Comparison of ENCODE assay signal across 20 cellular contexts in the genomic region with DNA sequence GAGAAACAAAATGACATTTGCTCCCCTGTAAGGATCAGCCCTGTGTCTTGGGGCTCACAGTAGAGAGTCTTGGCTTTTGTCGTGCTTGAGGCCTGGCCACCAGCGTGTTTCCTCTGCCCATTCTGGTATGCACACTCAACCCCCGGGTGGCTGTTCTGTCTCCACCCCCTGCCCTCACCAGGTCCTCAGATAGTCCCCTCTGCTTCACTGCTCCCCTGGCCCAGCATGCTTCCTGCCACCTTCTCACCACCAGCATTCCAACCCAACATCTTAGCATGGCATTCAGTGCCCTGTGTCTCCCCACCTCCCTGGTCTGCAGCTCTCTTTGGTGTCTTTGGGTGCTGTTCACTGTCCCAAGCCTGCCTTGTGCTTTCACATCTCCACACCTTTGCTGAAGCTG. TPM values are rescaled to one million over a fixed set of nuclear protein-coding genes. Genes with fewer than 3 reads are reported as not detected.
DNase-seq lines count a peak whose midpoint lies in the region; ATAC-seq and TF ChIP-seq lines count a peak whose summit lies in the region.
"Had no signal": no experiment of that assay in that cellular context is flagged by ENCODE, and none has a peak within 500 bp of the region (broad histone marks: within the 10 kb centered on the region; RNA-seq: fewer than 3 reads in every experiment).

No MANE protein-coding gene starts in this region.

- H4K91ac ChIP-seq in H9 (ENCODE audit: insufficient read length, low read depth, low read length) = no peak overlapping the region

- WGBS in H9 (ENCODE audit: extremely low coverage, insufficient read length, low lambda C conversion rate) = no CpG with 5 or more reads among the region's 3 CpGs

- H3K9me3 Mint-ChIP-seq in H9 = no peaks in the 10 kb centered on the region
- no peaks in the 10 kb centered on the region for H3K9me3 Mint-ChIP-seq in central memory CD8-positive, alpha-beta T cell
- H3K9me3 Mint-ChIP-seq in neural crest cell = no peaks in the 10 kb centered on the region
- H3K9me3 Mint-ChIP-seq in GM23338 = no peaks in the 10 kb centered on the region
- H3K9me3 Mint-ChIP-seq: activated T-cell treated with anti-CD3 and anti-CD28 coated beads, Interleukin-2, amount 50 U/mL, for 4 hours had no signal

- peaks cover 47% of the 10 kb centered on the region for H3K4me1 ChIP-seq in BLaER1
- peaks cover 4% of the 10 kb centered on the region; the same call in 1 of the 2 replicates for H3K4me1 ChIP-seq in H9 (ENCODE audit: insufficient read depth, low read length)
- peaks cover 10% of the 10 kb centered on the region for H3K4me1 ChIP-seq in GM23338 (ENCODE audit: insufficient read depth)
- no peaks in the 10 kb centered on the region for H3K4me1 ChIP-seq in mucosa of descending colon (ENCODE audit: low read depth)

- no peaks in the 10 kb centered on the region for H3F3A ChIP-seq in GM23338 (replicated peaks; ENCODE audit: low read depth)

- no peak overlapping the region for H3K56ac ChIP-seq in H9 (ENCODE audit: insufficient read length, low read depth, low read length)

- H3K4me1 Mint-ChIP-seq in H9 (peaks cover 30 to 34% of the 10 kb centered on the region in 2 experiments), neural crest cell (peaks cover 18% of the 10 kb centered on the region), GM23338 (peaks cover 53% of the 10 kb centered on the region)
- peaks cover 49% of the 10 kb centered on the region for H3K4me1 Mint-ChIP-seq in central memory CD8-positive, alpha-beta T cell

- H3K9me2 ChIP-seq in GM23338 (ENCODE audit: insufficient read depth) = no peaks in the 10 kb centered on the region

- no peak overlapping the region for H2BK15ac ChIP-seq in H9 (ENCODE audit: low read depth, low read length)

- H3K79me1 ChIP-seq in H9 (ENCODE audit: insufficient read depth, low read depth, low read length, poor library complexity, severe bottlenecking) = no peaks in the 10 kb centered on the region

- H2BK5ac ChIP-seq in H9 (ENCODE audit: insufficient read length, low read length) = no peak overlapping the region

- no peaks in the 10 kb centered on the region for H3K27me3 Mint-ChIP-seq in H9 (ENCODE audit: low read depth)
- H3K27me3 Mint-ChIP-seq in central memory CD8-positive, alpha-beta T cell = no peaks in the 10 kb centered on the region
- H3K27me3 Mint-ChIP-seq in neural crest cell (ENCODE audit: low read depth) = no peaks in the 10 kb centered on the region
- H3K27me3 Mint-ChIP-seq in GM23338 (ENCODE audit: insufficient read depth, low read depth, poor library complexity) = peaks cover 11% of the 10 kb centered on the region

- no peak overlapping the region for H3K4ac ChIP-seq in H9 (ENCODE audit: low read depth, low read length)

- H3K27ac ChIP-seq in BLaER1 (no peak overlapping the region), H9 (ENCODE audit: insufficient read length, low read depth, low read length) (no peak overlapping the region), GM23338 (ENCODE audit: low read depth) (no peak overlapping the region)
- H3K27ac ChIP-seq: esophagus muscularis mucosa, GM23248 had no signal

- no peak overlapping the region for H3K23ac ChIP-seq in H9 (ENCODE audit: insufficient read length, low read depth, low read length)

- no peak overlapping the region for H3K4me3 Mint-ChIP-seq in H9
- peak overlapping the region; percentile 12 for H3K4me3 Mint-ChIP-seq in central memory CD8-positive, alpha-beta T cell
- no peak overlapping the region for H3K4me3 Mint-ChIP-seq in neural crest cell
- no peak overlapping the region; the same call in 2 of the 3 replicates for H3K4me3 Mint-ChIP-seq in GM23338
- H3K4me3 Mint-ChIP-seq: activated T-cell treated with anti-CD3 and anti-CD28 coated beads, Interleukin-2, amount 50 U/mL, for 4 hours had no signal

- H3K9me3 ChIP-seq in BLaER1 (no peaks in the 10 kb centered on the region), H9 (ENCODE audit: control insufficient read depth, low read depth, low read length) (no peaks in the 10 kb centered on the region), mucosa of descending colon (no peaks in the 10 kb centered on the region)
- H3K9me3 ChIP-seq: esophagus muscularis mucosa, gastroesophageal sphincter had no signal

- H3K27ac Mint-ChIP-seq in H9 = peak overlapping the region; percentile 10 to 45 (median 16); a peak in 4 of 7 replicates
- H3K27ac Mint-ChIP-seq in central memory CD8-positive, alpha-beta T cell (ENCODE audit: low read depth) = peak overlapping the region; percentile 91
- peak overlapping the region; percentile 16 for H3K27ac Mint-ChIP-seq in neural crest cell (ENCODE audit: unreplicated experiment)
- no peak overlapping the region; the same call in 1 of the 2 replicates for H3K27ac Mint-ChIP-seq in GM23338

- no peak overlapping the region for H4K5ac ChIP-seq in H9 (ENCODE audit: insufficient read length, low read depth, low read length)

- no peak overlapping the region for H4K8ac ChIP-seq in H9 (replicated peaks; ENCODE audit: insufficient read length, low read depth, low read length)

- no peaks in the 10 kb centered on the region for H3K79me2 ChIP-seq in H9 (ENCODE audit: insufficient read depth, low read length)
- H3K79me2 ChIP-seq in GM23338 (replicated peaks; ENCODE audit: insufficient read depth) = 0 out of 2 replicates have a peak, but pooled peaks cover 9% of the 10 kb centered on the region

- intact Hi-C loops in mucosa of descending colon (cut with DNase I, micrococcal nuclease) = no loop called here

- peak overlapping the region; percentile 16; the same call in 1 of the 2 replicates for H3K4me2 ChIP-seq in BLaER1
- no peak overlapping the region for H3K4me2 ChIP-seq in H9 (ENCODE audit: insufficient read depth, insufficient read length, low read length)
- no peak overlapping the region for H3K4me2 ChIP-seq in GM23338

- no peak for ATAC-seq in central memory CD8-positive, alpha-beta T cell (replicated peaks; ENCODE audit: extremely low read depth, poor library complexity, severe bottlenecking)
- ATAC-seq in GM23338 (no peak), mucosa of descending colon (no peak)
- ATAC-seq: gastroesophageal sphincter had no signal

- no peak overlapping the region for H2BK12ac ChIP-seq in H9 (ENCODE audit: insufficient read length, low read depth, low read length)

- H3K4me3 ChIP-seq in BLaER1 = no peak overlapping the region
- no peak overlapping the region for H3K4me3 ChIP-seq in GM23338
- no peak overlapping the region for H3K4me3 ChIP-seq in mucosa of descending colon
- H3K4me3 ChIP-seq: esophagus muscularis mucosa, gastroesophageal sphincter, GM23248 had no signal

- no peak for TF ChIP-seq CTCF in H9 (conservative IDR thresholded peaks at IDR 0.05)
- no peak for TF ChIP-seq CTCF in neural crest cell (conservative IDR thresholded peaks at IDR 0.05)
- no peak for TF ChIP-seq CTCF in GM23338 (conservative IDR thresholded peaks at IDR 0.05; ENCODE audit: low read depth in 2 of 2)
- TF ChIP-seq CTCF in mucosa of descending colon (IDR thresholded peaks at IDR 0.05) = no peak

- H4K20me1 ChIP-seq in BLaER1 (peaks cover 97% of the 10 kb centered on the region), H9 (ENCODE audit: control insufficient read depth, insufficient read depth, insufficient read length) (no peaks in the 10 kb centered on the region), GM23338 (replicated peaks; ENCODE audit: insufficient read depth) (peaks cover 7% of the 10 kb centered on the region)

- no peak overlapping the region for H3K14ac ChIP-seq in H9 (ENCODE audit: insufficient read depth, low read length)

- no peak overlapping the region for H2BK20ac ChIP-seq in H9 (ENCODE audit: low read depth, low read length, poor library complexity, severe bottlenecking)

- H2AFZ ChIP-seq in H9 (ENCODE audit: low read length) (no peak overlapping the region), GM23338 (no peak overlapping the region)
- H2AFZ ChIP-seq: GM23248 had no signal

- H3K9ac ChIP-seq in BLaER1 (no peak overlapping the region; the same call in 1 of the 2 replicates), H9 (ENCODE audit: extremely low read depth, insufficient read length, low read length) (no peak overlapping the region)
- H3K9ac ChIP-seq: GM23248 had no signal

- H3T11ph ChIP-seq in H9 (ENCODE audit: low read length) = no peak overlapping the region

- no peak for DNase-seq in H9
- DNase-seq in central memory CD8-positive, alpha-beta T cell (ENCODE audit: low spot score in 2 of 2) = no peak
- no peak for DNase-seq in neural crest cell (ENCODE audit: low read depth, low spot score)
- DNase-seq in GM23338 (ENCODE audit: low spot score) = no peak
- no peak for DNase-seq in NCI-H2171 (lab: John Stamatoyannopoulos, UW)
- DNase-seq in mucosa of descending colon = no peak
- DNase-seq: activated T-cell treated with anti-CD3 and anti-CD28 coated beads, Interleukin-2, amount 50 U/mL, for 4 hours; caudate nucleus; GM23248; Kasumi-1; NCI-H1092 treated with DMSO at 0.1 percent for 48 hours; NCI-H2107; NCI-H526; nucleus accumbens; retina; stimulated activated CD4-positive, alpha-beta T cell treated with anti-CD3 and anti-CD28 coated beads, Interleukin-12 subunit alpha, Interleukin-12 subunit beta, amount 100 ng/mL, for 4 hours; stimulated activated CD8-positive, alpha-beta memory T cell treated with anti-CD3 and anti-CD28 coated beads, Interleukin-4, amount 100 ng/mL, for 48 hours had no signal

- H3K36me3 ChIP-seq in BLaER1 (peaks cover 98% of the 10 kb centered on the region), GM23338 (ENCODE audit: insufficient read depth) (no peaks in the 10 kb centered on the region), mucosa of descending colon (ENCODE audit: low read depth) (no peaks in the 10 kb centered on the region)

- no peaks in the 10 kb centered on the region for H3K27me3 ChIP-seq in BLaER1
- no peaks in the 10 kb centered on the region for H3K27me3 ChIP-seq in H9 (ENCODE audit: insufficient read depth, low read length)
- H3K27me3 ChIP-seq in GM23338 (ENCODE audit: insufficient read depth) = no peaks in the 10 kb centered on the region
- H3K27me3 ChIP-seq: esophagus muscularis mucosa, gastroesophageal sphincter had no signal

- H3K36me3 Mint-ChIP-seq in H9 (ENCODE audit: insufficient read depth in 1 of 3, low read depth in 3 of 3) (peaks cover 3 to 26% (median 12%) of the 10 kb centered on the region in 3 experiments), neural crest cell (ENCODE audit: low read depth) (peaks cover 8% of the 10 kb centered on the region), GM23338 (ENCODE audit: low read depth) (peaks cover 15% of the 10 kb centered on the region)
- H3K36me3 Mint-ChIP-seq in central memory CD8-positive, alpha-beta T cell (ENCODE audit: insufficient read depth) = no peaks in the 10 kb centered on the region

- H3K23me2 ChIP-seq in H9 (ENCODE audit: insufficient read length, low read depth, low read length, poor library complexity, severe bottlenecking) = no peaks in the 10 kb centered on the region

- H3K18ac ChIP-seq in H9 (ENCODE audit: insufficient read length, low read depth, low read length) = no peak overlapping the region

- no peak overlapping the region for H2AK5ac ChIP-seq in H9 (ENCODE audit: insufficient read length, low read length)

- no peak overlapping the region for H2BK120ac ChIP-seq in H9 (ENCODE audit: low read depth, low read length, poor library complexity, severe bottlenecking)

RNA-seq across cellular contexts. Expression of a gene that starts 16.2 kb away (rescaled TPM):
- total RNA-seq in H9 (2021) (18.7 and 19.4 TPM in 2 replicates), neural crest cell (56.3 and 59.3 TPM in 2 replicates), mucosa of descending colon (10 to 100 TPM; 12.1 to 33.3 (median 13.7) TPM)
- total RNA-seq in GM23338 (2014; rRNA removed; shearing (Covaris generic)) = 10.0 and 11.0 TPM in 2 replicates
- 12.9 and 16.8 TPM in 2 replicates for polyA plus RNA-seq in GM23338 (2016; fragmentation: Nextera tagmentation; extraction: Ambion mirVana)

RNA-seq across cellular contexts. Expression of a gene that starts 48.4 kb away (rescaled TPM):
- total RNA-seq in H9 (2021) = not detected in 2 replicates
- not detected in 2 replicates for total RNA-seq in neural crest cell
- total RNA-seq in GM23338 (2014; rRNA removed; shearing (Covaris generic)) = not detected in 2 replicates
- not detected in 2 replicates for polyA plus RNA-seq in GM23338 (2016; fragmentation: Nextera tagmentation; extraction: Ambion mirVana)
- total RNA-seq in mucosa of descending colon = not detected
- total RNA-seq: esophagus muscularis mucosa, GM23248 had no signal
- polyA plus RNA-seq: GM23248 had no signal
